ENCODE assay signal across 11 cellular contexts in the genomic region with DNA sequence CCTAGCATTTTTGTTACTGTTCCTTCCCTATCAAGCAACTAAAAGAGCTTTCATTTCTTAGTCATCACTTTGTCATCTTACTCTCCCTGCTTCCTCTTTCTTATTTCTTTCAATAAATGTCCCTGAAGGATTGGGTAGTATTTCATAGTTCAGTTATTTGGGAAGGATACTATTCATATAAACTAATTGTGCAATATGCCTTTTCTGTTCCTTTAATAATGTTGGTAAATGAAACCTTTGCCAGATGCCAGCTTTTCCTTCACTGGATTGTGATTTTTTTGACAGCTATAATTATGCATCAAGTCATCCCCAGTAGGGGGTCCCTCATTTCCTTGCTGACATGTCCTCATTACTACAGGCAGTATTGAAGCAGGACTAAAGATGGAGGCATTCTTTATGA.
DNase-seq lines count a peak whose midpoint lies in the region; ATAC-seq, FAIRE-seq and TF ChIP-seq lines count a peak whose summit lies in the region.
"Had no signal": no experiment of that assay in that cellular context is flagged by ENCODE, and none has a peak within 500 bp of the region (broad histone marks: within the 10 kb centered on the region; RNA-seq: fewer than 3 reads in every experiment).

No MANE protein-coding gene starts in this region.

- H3K27me3 ChIP-seq in MG63: no peaks in the 10 kb centered on the region
- no peaks in the 10 kb centered on the region for H3K27me3 ChIP-seq in bronchial epithelial cell (ENCODE audit: control insufficient read depth, insufficient read depth, low read length)

- no peak for TF ChIP-seq POLR2A in GM18505 (IDR thresholded peaks at IDR 0.05; ENCODE audit: borderline replicate concordance, extremely low read depth, insufficient read depth, insufficient read length)

- no peak for TF ChIP-seq CTCF in bronchial epithelial cell (IDR thresholded peaks at IDR 0.05; ENCODE audit: insufficient read depth, low read length, severe bottlenecking)

- H3K36me3 Mint-ChIP-seq in activated T-cell treated with anti-CD3 and anti-CD28 coated beads, Interleukin-2, amount 50 U/mL, for 24 hours (ENCODE audit: low read depth): peaks cover 75% of the 10 kb centered on the region
- peaks cover 36% of the 10 kb centered on the region for H3K36me3 Mint-ChIP-seq in activated T-cell treated with anti-CD3 and anti-CD28 coated beads, Interleukin-2, amount 50 U/mL, for 4 hours (ENCODE audit: insufficient read depth)

- H3K4me1 Mint-ChIP-seq in activated T-cell treated with anti-CD3 and anti-CD28 coated beads, Interleukin-2, amount 50 U/mL, for 24 hours (ENCODE audit: low read depth): peaks cover 18% of the 10 kb centered on the region
- peaks cover 5% of the 10 kb centered on the region for H3K4me1 Mint-ChIP-seq in activated T-cell treated with anti-CD3 and anti-CD28 coated beads, Interleukin-2, amount 50 U/mL, for 4 hours (ENCODE audit: low read depth)

- no peaks in the 10 kb centered on the region for H3K9me3 Mint-ChIP-seq in activated T-cell treated with anti-CD3 and anti-CD28 coated beads, Interleukin-2, amount 50 U/mL, for 24 hours
- H3K9me3 Mint-ChIP-seq in activated T-cell treated with anti-CD3 and anti-CD28 coated beads, Interleukin-2, amount 50 U/mL, for 4 hours: no peaks in the 10 kb centered on the region

- peak overlapping the region; percentile 69 for H3K27ac Mint-ChIP-seq in activated T-cell treated with anti-CD3 and anti-CD28 coated beads, Interleukin-2, amount 50 U/mL, for 24 hours

- no peak for ATAC-seq in activated T-cell treated with anti-CD3 and anti-CD28 coated beads, Interleukin-2, amount 50 U/mL, for 4 hours
- ATAC-seq in GM18505 (IDR thresholded peaks at IDR 0.05; ENCODE audit: unreplicated experiment): no peak
- no peak for ATAC-seq in GM18498 (IDR thresholded peaks at IDR 0.05; ENCODE audit: unreplicated experiment)
- ATAC-seq in HG02970 (IDR thresholded peaks at IDR 0.05; ENCODE audit: low FRiP score, unreplicated experiment): no peak

- H3K4me3 ChIP-seq in MG63 (no peak overlapping the region), bronchial epithelial cell (ENCODE audit: low read depth, low read length) (no peak overlapping the region), skeletal muscle cell (ENCODE audit: low read depth, low read length) (no peak overlapping the region)
- H3K4me3 ChIP-seq: left ventricle myocardium inferior had no signal

- DNase-seq in activated T-cell treated with anti-CD3 and anti-CD28 coated beads, Interleukin-2, amount 50 U/mL, for 24 hours: no peak
- no peak for DNase-seq in activated T-cell treated with anti-CD3 and anti-CD28 coated beads, Interleukin-2, amount 50 U/mL, for 4 hours
- DNase-seq in MG63 (peak; percentile 14), bronchial epithelial cell (ENCODE audit: low read depth) (peak; percentile 61), skeletal muscle cell (ENCODE audit: low read depth) (peak; percentile 4)
- DNase-seq: central memory CD4-positive, alpha-beta T cell; H7; left ventricle myocardium inferior had no signal

- H3K36me3 ChIP-seq in MG63 (peaks cover 30% of the 10 kb centered on the region), bronchial epithelial cell (ENCODE audit: control insufficient read depth, insufficient read depth, low read length) (peaks cover 2% of the 10 kb centered on the region)

- FAIRE-seq in bronchial epithelial cell (lab: Jason Lieb, UNC): no peak

- H3K4me3 Mint-ChIP-seq in activated T-cell treated with anti-CD3 and anti-CD28 coated beads, Interleukin-2, amount 50 U/mL, for 24 hours: no peak overlapping the region
- H3K4me3 Mint-ChIP-seq in activated T-cell treated with anti-CD3 and anti-CD28 coated beads, Interleukin-2, amount 50 U/mL, for 4 hours: no peak overlapping the region

- H3K9me3 ChIP-seq in MG63: no peaks in the 10 kb centered on the region
- H3K9me3 ChIP-seq: left ventricle myocardium inferior had no signal

- H3K27me3 Mint-ChIP-seq in activated T-cell treated with anti-CD3 and anti-CD28 coated beads, Interleukin-2, amount 50 U/mL, for 24 hours: no peaks in the 10 kb centered on the region
- no peaks in the 10 kb centered on the region for H3K27me3 Mint-ChIP-seq in activated T-cell treated with anti-CD3 and anti-CD28 coated beads, Interleukin-2, amount 50 U/mL, for 4 hours (ENCODE audit: low read depth)

Comparison
In these comparisons a context has a peak if more than half of its experiments do, and no peak if none do; other contexts are left out.
1. DNase-seq: peak in MG63 (single experiment), bronchial epithelial cell (single experiment) and skeletal muscle cell (single experiment); none in activated T-cell treated with anti-CD3 and anti-CD28 coated beads, Interleukin-2, amount 50 U/mL, for 24 hours (single experiment) and activated T-cell treated with anti-CD3 and anti-CD28 coated beads, Interleukin-2, amount 50 U/mL, for 4 hours (single experiment).